In genomic region chr15:89788585-89788984, GRCh38 we compare ENCODE assay signal across 10 cellular contexts. TPM values are rescaled to one million over a fixed set of nuclear protein-coding genes. Genes with fewer than 3 reads are reported as not detected.
"Had no signal": no experiment of that assay in that cellular context is flagged by ENCODE, and none has a peak within 500 bp of the region (broad histone marks: within the 10 kb centered on the region; RNA-seq: fewer than 3 reads in every experiment).

No MANE protein-coding gene starts in this region.

RNA-seq across cellular contexts. Expression of gene MESP2, which starts 12.5 kb away (rescaled TPM):
- total RNA-seq: activated CD4-positive, alpha-beta memory T cell treated with anti-CD3 and anti-CD28 coated beads, Interleukin-2, amount 10 ng/mL, durations not matched to agents 7 days and 5 days; activated CD4-positive, alpha-beta T cell treated with anti-CD3 and anti-CD28 coated beads, Interleukin-2, amount 10 ng/mL, durations not matched to agents 7 days and 5 days; activated CD8-positive, alpha-beta memory T cell treated with anti-CD3 and anti-CD28 coated beads, Interleukin-2, amount 10 ng/mL, durations not matched to agents 7 days and 5 days; activated CD8-positive, alpha-beta T cell treated with anti-CD3 and anti-CD28 coated beads, Interleukin-2, amount 10 ng/mL, durations not matched to agents 7 days and 5 days; activated naive CD8-positive, alpha-beta T cell treated with anti-CD3 and anti-CD28 coated beads, Interleukin-2, amount 10 ng/mL, durations not matched to agents 7 days and 5 days; ascending aorta; T-cell; T-helper 1 cell treated with Interleukin-12 subunit alpha and Interleukin-12 subunit beta and Interleukin-4 antibody, amounts not matched to agents 30 ng/mL and 1 ng/mL, for 36 hours; T-helper 17 cell; T-helper 2 cell treated with Interferon-gamma antibody and Interleukin-4, amounts not matched to agents 100 ng/mL and 5 ng/mL, for 36 hours had no signal

RNA-seq across cellular contexts. Expression of gene MESP1, which starts 37.5 kb away (rescaled TPM):
- total RNA-seq: T-helper 17 cell had no signal
